8 cellular contexts compared by ENCODE assay signal in the genomic region with DNA sequence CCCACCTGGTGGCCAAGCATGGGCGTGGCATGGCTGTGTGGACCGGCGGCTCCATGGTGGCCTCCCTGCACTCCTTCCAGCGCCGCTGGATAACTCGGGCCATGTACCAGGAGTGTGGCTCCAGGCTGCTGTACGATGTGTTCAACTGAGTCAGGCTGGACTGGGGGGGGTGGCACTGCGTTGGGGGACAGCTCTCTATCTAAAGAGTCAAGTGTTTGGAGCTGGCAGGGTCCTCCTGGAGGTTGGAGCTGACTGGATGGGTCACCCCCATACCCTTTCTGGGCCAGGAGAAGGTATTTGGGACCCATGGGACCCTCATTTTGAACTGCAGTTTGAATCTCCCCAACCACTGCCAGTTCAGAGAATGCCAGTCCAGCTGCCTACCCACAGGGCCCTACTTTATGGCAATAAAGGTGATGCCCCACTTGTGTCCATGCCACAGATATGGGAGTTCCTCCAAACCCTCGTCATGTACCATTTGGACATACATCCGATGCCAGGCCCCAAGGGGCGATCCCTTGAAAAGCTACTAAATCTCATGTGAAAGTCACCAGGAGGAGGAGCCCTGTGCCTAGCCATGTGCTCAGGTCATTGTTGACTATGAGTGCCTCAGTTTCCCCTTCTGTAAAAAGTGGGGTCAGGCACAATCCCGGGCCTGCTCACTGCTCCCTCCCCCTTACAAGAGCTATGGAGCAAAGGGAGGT. TPM values are rescaled to one million over a fixed set of nuclear protein-coding genes. Genes with fewer than 3 reads are reported as not detected.
DNase-seq lines count a peak whose midpoint lies in the region; ATAC-seq and TF ChIP-seq lines count a peak whose summit lies in the region.

No MANE protein-coding gene starts in this region.

- H3K27ac Mint-ChIP-seq in activated CD4-positive, alpha-beta T cell treated with anti-CD3 and anti-CD28 coated beads, Interleukin-2, amount 10 ng/mL, durations not matched to agents 24 days and 14 days, result peak overlapping the region; percentile 87
- H3K27ac Mint-ChIP-seq in osteocyte (ENCODE audit: unreplicated experiment), result no peak overlapping the region

- peak overlapping the region; percentile 83 for H3K4me3 Mint-ChIP-seq in activated CD4-positive, alpha-beta T cell treated with anti-CD3 and anti-CD28 coated beads, Interleukin-2, amount 10 ng/mL, durations not matched to agents 24 days and 14 days
- H3K4me3 Mint-ChIP-seq in osteocyte (ENCODE audit: unreplicated experiment), result no peak overlapping the region

- WGBS in esophagus muscularis mucosa, result 71% methylated on average over 5 of the region's 12 CpGs
- WGBS in upper lobe of left lung, 2 donors, result 34 to 43% methylated on average over 10 to 12 of the region's 12 CpGs

- peaks cover 43% of the 10 kb centered on the region for H3K4me1 Mint-ChIP-seq in activated CD4-positive, alpha-beta T cell treated with anti-CD3 and anti-CD28 coated beads, Interleukin-2, amount 10 ng/mL, durations not matched to agents 24 days and 14 days
- H3K4me1 Mint-ChIP-seq in osteocyte (ENCODE audit: unreplicated experiment), result peaks cover 28% of the 10 kb centered on the region

- H3K4me3 ChIP-seq in esophagus muscularis mucosa (peak overlapping the region; percentile 58 to 71 (median 70)), upper lobe of left lung (peak overlapping the region in 3 of 4 donors; percentile 59 to 78 (median 63))

- intact Hi-C loops in activated CD4-positive, alpha-beta T cell treated with anti-CD3 and anti-CD28 coated beads, Interleukin-2, amount 10 ng/mL, durations not matched to agents 24 days and 14 days (cut with micrococcal nuclease), result loop anchor here (5.0 kb wide), 1 partner anchor 226 kb away; the partner anchor contains the start of gene SNTA1
- intact Hi-C loops in esophagus muscularis mucosa (cut with DNase I), result loop anchor here (1.0 kb wide), 1 partner anchor 211 kb away; no protein-coding TSS in a partner anchor

- H3K9me3 ChIP-seq in esophagus muscularis mucosa (no peaks in the 10 kb centered on the region), upper lobe of left lung (no peaks in the 10 kb centered on the region)

- H3K9me3 Mint-ChIP-seq in activated CD4-positive, alpha-beta T cell treated with anti-CD3 and anti-CD28 coated beads, Interleukin-2, amount 10 ng/mL, durations not matched to agents 24 days and 14 days, result no peaks in the 10 kb centered on the region
- no peaks in the 10 kb centered on the region for H3K9me3 Mint-ChIP-seq in osteocyte (ENCODE audit: unreplicated experiment)

- H3K27me3 ChIP-seq in esophagus muscularis mucosa (no peaks in the 10 kb centered on the region), upper lobe of left lung (no peaks in the 10 kb centered on the region)

- H3K27ac ChIP-seq in esophagus muscularis mucosa (replicated peaks in 1 of 4), result peak overlapping the region; percentile 85 to 95 (median 92)
- peak overlapping the region; percentile 76 to 92 (median 88) for H3K27ac ChIP-seq in upper lobe of left lung

- ATAC-seq in GM18502 (IDR thresholded peaks at IDR 0.05; ENCODE audit: poor library complexity, unreplicated experiment), result peak; percentile 40
- ATAC-seq in HG03175 (IDR thresholded peaks at IDR 0.05; ENCODE audit: unreplicated experiment), result peak; percentile 28
- peak in 1 of 2 donors; percentile 74 for ATAC-seq in upper lobe of left lung (ENCODE audit: low FRiP score in 2 of 2)
- no peak for ATAC-seq in GM21390 (IDR thresholded peaks at IDR 0.05; ENCODE audit: unreplicated experiment)

- H3K36me3 ChIP-seq in esophagus muscularis mucosa, result peaks cover 0 to 33% (median 23%) of the 10 kb centered on the region in 4 donors
- no peaks in the 10 kb centered on the region for H3K36me3 ChIP-seq in upper lobe of left lung

- TF ChIP-seq POLR2A in esophagus muscularis mucosa (IDR thresholded peaks at IDR 0.05; ENCODE audit: low read depth), result no peak
- no peak for TF ChIP-seq POLR2A in upper lobe of left lung (IDR thresholded peaks at IDR 0.05)

- TF ChIP-seq EP300 in esophagus muscularis mucosa (IDR thresholded peaks at IDR 0.05) (no peak), upper lobe of left lung (IDR thresholded peaks at IDR 0.05) (no peak)

- peaks cover 43 to 71% (median 57%) of the 10 kb centered on the region in 4 donors for H3K4me1 ChIP-seq in esophagus muscularis mucosa
- H3K4me1 ChIP-seq in upper lobe of left lung, result peaks cover 28 to 64% (median 52%) of the 10 kb centered on the region in 4 donors

- DNase-seq in activated CD4-positive, alpha-beta T cell treated with anti-CD3 and anti-CD28 coated beads, Interleukin-2, amount 10 ng/mL, durations not matched to agents 24 days and 14 days, result no peak
- DNase-seq in esophagus muscularis mucosa (ENCODE audit: extremely low spot score), result peak; percentile 94
- DNase-seq in osteocyte (ENCODE audit: extremely low spot score, unreplicated experiment), result no peak
- DNase-seq in upper lobe of left lung, result peak in 1 of 2 donors; percentile 91
- DNase-seq in DMS114 treated with DMSO at 0.1 percent for 48 hours (lab: John Stamatoyannopoulos, UW; ENCODE audit: unreplicated experiment), result no peak

- peaks cover 11% of the 10 kb centered on the region for H3K36me3 Mint-ChIP-seq in activated CD4-positive, alpha-beta T cell treated with anti-CD3 and anti-CD28 coated beads, Interleukin-2, amount 10 ng/mL, durations not matched to agents 24 days and 14 days (ENCODE audit: low read depth)
- no peaks in the 10 kb centered on the region for H3K36me3 Mint-ChIP-seq in osteocyte (ENCODE audit: unreplicated experiment)

- TF ChIP-seq CTCF in esophagus muscularis mucosa (IDR thresholded peaks at IDR 0.05) (peak; percentile 96 to 99 (median 96)), osteocyte (IDR thresholded peaks at IDR 0.05) (peak; percentile 73), upper lobe of left lung (IDR thresholded peaks at IDR 0.05) (peak in 3 of 6 experiments; percentile 97 to 99 (median 98))

- H3K27me3 Mint-ChIP-seq in activated CD4-positive, alpha-beta T cell treated with anti-CD3 and anti-CD28 coated beads, Interleukin-2, amount 10 ng/mL, durations not matched to agents 24 days and 14 days, result no peaks in the 10 kb centered on the region
- no peaks in the 10 kb centered on the region for H3K27me3 Mint-ChIP-seq in osteocyte (ENCODE audit: unreplicated experiment)

RNA-seq across cellular contexts. Expression of gene ACTL10, which starts 1.5 kb away (rescaled TPM):
- total RNA-seq in activated CD4-positive, alpha-beta T cell treated with anti-CD3 and anti-CD28 coated beads, Interleukin-2, amount 10 ng/mL, durations not matched to agents 24 days and 14 days, result 3.7 TPM in 2 replicates
- 1 to 10 TPM; 1.3 to 2.5 (median 2.0) TPM for total RNA-seq in esophagus muscularis mucosa
- 0.52 and 0.54 TPM in 2 replicates for total RNA-seq in osteocyte
- total RNA-seq in upper lobe of left lung, result 1 to 10 TPM in 5 of 6 donors, not detected in 1; 1.7 to 3.8 (median 2.1) TPM

RNA-seq across cellular contexts. Expression of gene NECAB3, which starts 6.0 kb away (rescaled TPM):
- 29.0 and 30.0 TPM in 2 replicates for total RNA-seq in activated CD4-positive, alpha-beta T cell treated with anti-CD3 and anti-CD28 coated beads, Interleukin-2, amount 10 ng/mL, durations not matched to agents 24 days and 14 days
- total RNA-seq in esophagus muscularis mucosa (10 to 100 TPM; 34.1 to 43.4 (median 39.9) TPM), osteocyte (29.1 and 30.0 TPM in 2 replicates), upper lobe of left lung (100 to 1,000 TPM in 2 of 6 donors, 10 to 100 TPM in 4; 43.4 to 309 (median 90.6) TPM)

RNA-seq across cellular contexts. Expression of gene C20orf144, which starts 6.1 kb away (rescaled TPM):
- 0.16 and 0.26 TPM in 2 replicates for total RNA-seq in activated CD4-positive, alpha-beta T cell treated with anti-CD3 and anti-CD28 coated beads, Interleukin-2, amount 10 ng/mL, durations not matched to agents 24 days and 14 days
- total RNA-seq in esophagus muscularis mucosa, result under 1 TPM in 1 of 4 donors, not detected in 3; 0.23 TPM
- total RNA-seq in osteocyte, result 0.13 and 0.37 TPM in 2 replicates
- not detected for total RNA-seq in upper lobe of left lung

RNA-seq across cellular contexts. Expression of gene E2F1, which starts 17.9 kb away (rescaled TPM):
- total RNA-seq in activated CD4-positive, alpha-beta T cell treated with anti-CD3 and anti-CD28 coated beads, Interleukin-2, amount 10 ng/mL, durations not matched to agents 24 days and 14 days, result 77.2 and 78.3 TPM in 2 replicates
- total RNA-seq in esophagus muscularis mucosa (1 to 10 TPM; 1.8 to 5.0 (median 2.9) TPM), osteocyte (5.6 and 6.3 TPM in 2 replicates), upper lobe of left lung (10 to 100 TPM in 1 of 6 donors, 1 to 10 TPM in 5; 5.5 to 12.9 (median 6.8) TPM)

RNA-seq across cellular contexts. Expression of gene PXMP4, which starts 51.9 kb away (rescaled TPM):
- 5.4 and 5.5 TPM in 2 replicates for total RNA-seq in activated CD4-positive, alpha-beta T cell treated with anti-CD3 and anti-CD28 coated beads, Interleukin-2, amount 10 ng/mL, durations not matched to agents 24 days and 14 days
- total RNA-seq in esophagus muscularis mucosa, result 10 to 100 TPM in 2 of 4 donors, 1 to 10 TPM in 2; 4.5 to 13.0 (median 9.2) TPM
- 2.1 and 3.4 TPM in 2 replicates for total RNA-seq in osteocyte
- total RNA-seq in upper lobe of left lung, result 10 to 100 TPM; 18.4 to 80.2 (median 29.8) TPM
